Comparison of ENCODE assay signal across 8 cellular contexts in the genomic region with DNA sequence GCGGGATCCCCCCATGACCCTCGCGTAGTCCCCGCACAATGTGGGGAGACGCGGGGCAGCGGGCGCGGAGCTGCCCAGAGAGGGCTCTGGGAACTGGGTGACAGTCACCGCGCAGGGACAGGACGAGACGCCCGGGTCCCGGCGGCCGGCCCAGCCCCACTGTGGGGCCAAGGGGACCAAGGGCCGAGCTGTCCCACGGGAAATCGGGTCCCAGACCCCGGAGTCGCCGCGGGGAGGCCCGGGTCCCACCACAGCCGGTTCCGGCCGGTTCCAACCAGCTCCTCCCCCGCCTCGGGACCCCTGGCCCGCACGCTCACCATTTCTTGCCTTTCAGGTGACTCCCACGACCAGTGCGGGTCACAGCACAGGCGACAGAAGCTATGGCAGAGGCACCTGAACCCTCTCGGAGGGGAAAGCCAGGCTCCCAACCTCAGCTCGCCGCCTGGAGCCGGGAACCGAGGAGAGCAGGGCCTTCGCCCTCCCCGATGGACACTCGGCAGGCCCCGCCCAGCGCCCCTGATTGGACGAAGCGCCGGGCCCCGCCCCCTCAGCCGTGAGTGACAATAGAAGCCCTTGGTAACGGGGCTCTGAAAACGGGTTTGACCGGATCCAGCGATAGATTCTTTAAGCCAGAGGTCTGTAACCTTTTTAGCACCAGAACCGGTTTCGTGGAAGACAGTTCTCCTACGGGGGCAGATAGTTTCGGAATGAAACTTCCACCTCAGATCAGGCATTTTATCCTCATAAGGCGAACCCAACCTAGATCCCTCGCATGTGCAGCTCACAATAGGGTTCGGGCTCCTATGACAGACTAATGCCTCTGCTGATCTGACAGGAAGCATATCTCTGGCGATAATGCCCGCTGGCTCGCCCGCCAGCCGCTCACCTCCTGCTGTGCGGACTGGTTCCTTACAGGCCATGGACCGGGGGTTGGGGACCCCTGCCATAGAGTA. TPM values are rescaled to one million over a fixed set of nuclear protein-coding genes. Genes with fewer than 3 reads are reported as not detected.
DNase-seq lines count a peak whose midpoint lies in the region; ATAC-seq and TF ChIP-seq lines count a peak whose summit lies in the region.

A gene (minus strand): TSS at position 460 of the 953 bp plus-strand sequence. CDS start 140 bp downstream, at position 320.

- peaks cover 9% of the 10 kb centered on the region for H3K4me1 Mint-ChIP-seq in activated CD8-positive, alpha-beta T cell treated with anti-CD3 and anti-CD28 coated beads, Interleukin-2, amount 10 ng/mL, durations not matched to agents 7 days and 5 days (ENCODE audit: low read depth)

- 2% methylated on average over 68 of the region's 68 CpGs for WGBS in ectodermal cell, 2 experiments
- 0% methylated on average over 16 of the region's 68 CpGs for whole genome bisulfite sequencing in right lobe of liver (ENCODE audit: insufficient coverage, low coverage, low lambda C conversion rate, missing lambda C conversion rate)

- H3K4me1 ChIP-seq in ectodermal cell (ENCODE audit: control insufficient read depth, insufficient read depth, low read length) = peaks cover 4% of the 10 kb centered on the region
- peaks cover 0 to 12% (median 0%) of the 10 kb centered on the region in 4 donors for H3K4me1 ChIP-seq in right lobe of liver

- CTCF ChIA-PET in activated CD8-positive, alpha-beta T cell treated with anti-CD3 and anti-CD28 coated beads, Interleukin-2, amount 10 ng/mL, durations not matched to agents 7 days and 5 days (lab: Charles Lee) = interaction anchor here (0.8 to 1.8 kb wide), 7 partner anchors 24 to 238 kb away, joined by 3 to 7 read pairs (median 3); a partner anchor contains a TSS

- no peaks in the 10 kb centered on the region for H3K27me3 Mint-ChIP-seq in activated CD8-positive, alpha-beta T cell treated with anti-CD3 and anti-CD28 coated beads, Interleukin-2, amount 10 ng/mL, durations not matched to agents 7 days and 5 days (ENCODE audit: low read depth)

- ATAC-seq in HG02970 (IDR thresholded peaks at IDR 0.05; ENCODE audit: low FRiP score, unreplicated experiment) (peak; percentile 92), right lobe of liver (peak; percentile 100), GM18520 (IDR thresholded peaks at IDR 0.05; ENCODE audit: unreplicated experiment) (no peak)
- peak; percentile 95 for ATAC-seq in activated CD8-positive, alpha-beta T cell treated with anti-CD3 and anti-CD28 coated beads, Interleukin-2, amount 10 ng/mL, durations not matched to agents 7 days and 5 days

- POLR2A ChIA-PET in activated CD8-positive, alpha-beta T cell treated with anti-CD3 and anti-CD28 coated beads, Interleukin-2, amount 10 ng/mL, durations not matched to agents 7 days and 5 days (lab: Charles Lee) = interaction anchor here (1.0 to 1.6 kb wide), 4 partner anchors 47 to 111 kb away, joined by 3 to 4 read pairs (median 3); no protein-coding TSS in a partner anchor

- H3K27ac ChIP-seq in ectodermal cell (ENCODE audit: insufficient read depth, low read depth, low read length, poor library complexity, severe bottlenecking) = peak within 1 kb of the TSS; percentile 12
- H3K27ac ChIP-seq in right lobe of liver = peak within 1 kb of the TSS; percentile 70 to 91 (median 88)

- H3K36me3 ChIP-seq in ectodermal cell (ENCODE audit: control insufficient read depth, insufficient read depth, low read length) = no peaks in the 10 kb centered on the region
- H3K36me3 ChIP-seq in right lobe of liver = no peaks in the 10 kb centered on the region

- TF ChIP-seq CTCF in GM12875 (IDR thresholded peaks at IDR 0.05; ENCODE audit: borderline replicate concordance, insufficient read depth, low read depth, low read length) (no peak), right lobe of liver (IDR thresholded peaks at IDR 0.05) (no peak)

- H3K4me3 ChIP-seq in GM12875 (ENCODE audit: low read depth, low read length) = peak within 1 kb of the TSS; percentile 62
- H3K4me3 ChIP-seq in ectodermal cell (ENCODE audit: insufficient read depth, low read depth, low read length) = peak within 1 kb of the TSS; percentile 45
- peak within 1 kb of the TSS; percentile 68 to 93 (median 87) for H3K4me3 ChIP-seq in right lobe of liver

- peak; percentile 65 for TF ChIP-seq POLR2A in right lobe of liver (IDR thresholded peaks at IDR 0.05)

- H3K36me3 Mint-ChIP-seq in activated CD8-positive, alpha-beta T cell treated with anti-CD3 and anti-CD28 coated beads, Interleukin-2, amount 10 ng/mL, durations not matched to agents 7 days and 5 days (ENCODE audit: low read depth) = peaks cover 15% of the 10 kb centered on the region

- H3K27ac Mint-ChIP-seq in activated CD8-positive, alpha-beta T cell treated with anti-CD3 and anti-CD28 coated beads, Interleukin-2, amount 10 ng/mL, durations not matched to agents 7 days and 5 days = peak within 1 kb of the TSS; percentile 74

- H3K4me3 Mint-ChIP-seq in activated CD8-positive, alpha-beta T cell treated with anti-CD3 and anti-CD28 coated beads, Interleukin-2, amount 10 ng/mL, durations not matched to agents 7 days and 5 days = peak within 1 kb of the TSS; percentile 79

- intact Hi-C loops in right lobe of liver (cut with DNase I) = no loop called here

- H3K9me3 Mint-ChIP-seq in activated CD8-positive, alpha-beta T cell treated with anti-CD3 and anti-CD28 coated beads, Interleukin-2, amount 10 ng/mL, durations not matched to agents 7 days and 5 days (ENCODE audit: insufficient read depth) = peaks cover 4% of the 10 kb centered on the region

- no peaks in the 10 kb centered on the region for H3K9me3 ChIP-seq in ectodermal cell (ENCODE audit: control insufficient read depth, low read length)
- H3K9me3 ChIP-seq in right lobe of liver = no peaks in the 10 kb centered on the region

- H3K27me3 ChIP-seq in ectodermal cell (ENCODE audit: control insufficient read depth, insufficient read depth, low read length, poor library complexity, severe bottlenecking) (no peaks in the 10 kb centered on the region), right lobe of liver (no peaks in the 10 kb centered on the region)

- DNase-seq in NCI-H69 (lab: John Stamatoyannopoulos, UW) (peak; percentile 82), right lobe of liver (peak; percentile 96)
- peak; percentile 78 for DNase-seq in activated CD8-positive, alpha-beta T cell treated with anti-CD3 and anti-CD28 coated beads, Interleukin-2, amount 10 ng/mL, durations not matched to agents 7 days and 5 days
- DNase-seq in stimulated activated CD4-positive, alpha-beta T cell treated with anti-CD3 and anti-CD28 coated beads, Interleukin-2, amount 100 ng/mL, for 48 hours = peak; percentile 61 to 72

RNA-seq across cellular contexts. Expression of the gene that starts here (rescaled TPM):
- total RNA-seq in activated CD8-positive, alpha-beta T cell treated with anti-CD3 and anti-CD28 coated beads, Interleukin-2, amount 10 ng/mL, durations not matched to agents 7 days and 5 days = under 1 TPM; 0.60 to 0.95 TPM
- 6.5 TPM for polyA plus RNA-seq in ectodermal cell (2013, experiment 1 of 4)
- 6.5 TPM for polyA plus RNA-seq in ectodermal cell (2013, experiment 2 of 4)
- polyA plus RNA-seq in ectodermal cell (2013, experiment 3 of 4) = 5.2 TPM
- 6.1 TPM for polyA plus RNA-seq in ectodermal cell (2013, experiment 4 of 4)
- 1 to 10 TPM; 1.1 to 7.4 (median 2.5) TPM for total RNA-seq in right lobe of liver

Comparison
In these comparisons a context has a peak if more than half of its experiments do, and no peak if none do; other contexts are left out.
1. Peak in DNase-seq and ATAC-seq in activated CD8-positive, alpha-beta T cell treated with anti-CD3 and anti-CD28 coated beads, Interleukin-2, amount 10 ng/mL, durations not matched to agents 7 days and 5 days; RNA of the gene not detected or under 1 TPM.